Comparison of ENCODE assay signal across 16 cellular contexts in the genomic region with DNA sequence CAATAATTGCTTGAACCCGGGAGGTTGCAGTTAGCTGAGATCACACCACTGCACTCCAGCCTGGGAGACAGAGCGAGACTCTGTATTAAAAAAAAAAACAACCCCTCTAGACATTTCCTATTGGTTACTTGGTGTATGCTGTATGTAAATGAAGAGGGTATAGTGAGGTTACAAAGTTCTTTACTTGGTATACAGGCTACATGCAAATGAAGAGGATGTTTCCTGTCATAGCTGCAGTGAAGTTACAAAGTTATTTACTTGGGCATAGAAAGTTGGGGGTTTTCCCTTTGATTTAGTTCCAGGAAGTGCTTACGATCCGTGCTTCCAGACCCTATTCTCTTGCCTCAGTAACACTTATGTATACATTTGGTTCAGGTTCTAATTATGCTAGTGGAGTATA. TPM values are rescaled to one million over a fixed set of nuclear protein-coding genes. Genes with fewer than 3 reads are reported as not detected.
A peak's percentile ranks its signal among the peaks of the same experiment; 100 is the strongest.
DNase-seq lines count a peak whose midpoint lies in the region; ATAC-seq, FAIRE-seq and TF ChIP-seq lines count a peak whose summit lies in the region.
"Had no signal": no experiment of that assay in that cellular context is flagged by ENCODE, and none has a peak within 500 bp of the region (broad histone marks: within the 10 kb centered on the region; RNA-seq: fewer than 3 reads in every experiment).

No MANE protein-coding gene starts in this region.

- TF ChIP-seq POLR2A in GM12892 (IDR thresholded peaks at IDR 0.05; ENCODE audit: low read depth, low read length) = no peak
- TF ChIP-seq POLR2A in esophagus muscularis mucosa (IDR thresholded peaks at IDR 0.05; ENCODE audit: low read depth) = no peak

- no peak overlapping the region for H3K27ac ChIP-seq in esophagus muscularis mucosa (replicated peaks in 1 of 4)
- H3K27ac ChIP-seq: cardiac muscle cell, gastrocnemius medialis, SJSA1, thyroid gland had no signal

- no peak for TF ChIP-seq CTCF in GM13977 (IDR thresholded peaks at IDR 0.05; ENCODE audit: extremely low read depth, insufficient read depth, missing control alignments)
- no peak for TF ChIP-seq CTCF in esophagus muscularis mucosa (IDR thresholded peaks at IDR 0.05)

- no peak overlapping the region for H3K4me3 Mint-ChIP-seq in T-cell
- no peak overlapping the region for H3K4me3 Mint-ChIP-seq in activated CD8-positive, alpha-beta memory T cell treated with anti-CD3 and anti-CD28 coated beads, Interleukin-2, amount 10 ng/mL, durations not matched to agents 7 days and 5 days

- ATAC-seq in GM19452 (IDR thresholded peaks at IDR 0.05; ENCODE audit: unreplicated experiment) (peak; percentile 97), HG02981 (IDR thresholded peaks at IDR 0.05; ENCODE audit: unreplicated experiment) (peak; percentile 93), T-cell (replicated peaks in 1 of 4) (peak in 3 of 4 experiments; percentile 31 to 68 (median 40))
- ATAC-seq in activated CD8-positive, alpha-beta memory T cell treated with anti-CD3 and anti-CD28 coated beads, Interleukin-2, amount 10 ng/mL, durations not matched to agents 7 days and 5 days = no peak
- ATAC-seq: gastrocnemius medialis had no signal

- H3K27me3 Mint-ChIP-seq in T-cell = no peaks in the 10 kb centered on the region
- H3K27me3 Mint-ChIP-seq in activated CD8-positive, alpha-beta memory T cell treated with anti-CD3 and anti-CD28 coated beads, Interleukin-2, amount 10 ng/mL, durations not matched to agents 7 days and 5 days = peaks cover 14% of the 10 kb centered on the region
- H3K27me3 Mint-ChIP-seq: CD4-positive, alpha-beta memory T cell had no signal

- no peak overlapping the region for H3K4me3 ChIP-seq in esophagus muscularis mucosa
- H3K4me3 ChIP-seq: cardiac muscle cell, gastrocnemius medialis, SJSA1, thyroid gland had no signal

- no peaks in the 10 kb centered on the region for H3K36me3 Mint-ChIP-seq in T-cell
- no peaks in the 10 kb centered on the region for H3K36me3 Mint-ChIP-seq in activated CD8-positive, alpha-beta memory T cell treated with anti-CD3 and anti-CD28 coated beads, Interleukin-2, amount 10 ng/mL, durations not matched to agents 7 days and 5 days
- H3K36me3 Mint-ChIP-seq: CD4-positive, alpha-beta memory T cell had no signal

- POLR2A ChIA-PET in T-cell (lab: Charles Lee) = no interaction called here

- in situ Hi-C loops in GM13977 (cut with MboI; ENCODE audit: low pct_unique_long_range_greater_than_20kb, low sequenced_read_pairs, unreplicated experiment) = no loop called here

- DNase-seq in GM12892 (ENCODE audit: insufficient read length) (no peak), T-cell (no peak), GM13977 (ENCODE audit: low spot score) (no peak), esophagus muscularis mucosa (ENCODE audit: extremely low spot score) (no peak), DMS53 treated with DMSO at 0.1 percent for 48 hours (lab: John Stamatoyannopoulos, UW; ENCODE audit: unreplicated experiment) (no peak)
- DNase-seq in activated CD8-positive, alpha-beta memory T cell treated with anti-CD3 and anti-CD28 coated beads, Interleukin-2, amount 10 ng/mL, durations not matched to agents 7 days and 5 days = no peak
- DNase-seq: gastrocnemius medialis, NCI-H1694 treated with DMSO at 0.1 percent for 48 hours, thyroid gland had no signal

- H3K9me3 Mint-ChIP-seq in T-cell = peaks cover 0 to 4% (median 0%) of the 10 kb centered on the region in 3 donors
- H3K9me3 Mint-ChIP-seq in activated CD8-positive, alpha-beta memory T cell treated with anti-CD3 and anti-CD28 coated beads, Interleukin-2, amount 10 ng/mL, durations not matched to agents 7 days and 5 days (ENCODE audit: low read depth) = no peaks in the 10 kb centered on the region

- H3K27ac Mint-ChIP-seq in T-cell = no peak overlapping the region
- no peak overlapping the region for H3K27ac Mint-ChIP-seq in activated CD8-positive, alpha-beta memory T cell treated with anti-CD3 and anti-CD28 coated beads, Interleukin-2, amount 10 ng/mL, durations not matched to agents 7 days and 5 days

- H3K4me1 Mint-ChIP-seq in T-cell = peaks cover 0 to 5% (median 2%) of the 10 kb centered on the region in 3 donors
- H3K4me1 Mint-ChIP-seq in activated CD8-positive, alpha-beta memory T cell treated with anti-CD3 and anti-CD28 coated beads, Interleukin-2, amount 10 ng/mL, durations not matched to agents 7 days and 5 days = peaks cover 2% of the 10 kb centered on the region

- no peaks in the 10 kb centered on the region for H3K9me3 ChIP-seq in esophagus muscularis mucosa
- H3K9me3 ChIP-seq: gastrocnemius medialis, SJSA1, thyroid gland had no signal

- H3K4me1 ChIP-seq in esophagus muscularis mucosa = no peaks in the 10 kb centered on the region
- H3K4me1 ChIP-seq: gastrocnemius medialis, SJSA1 had no signal

- 50% methylated on average over 4 of the region's 4 CpGs for whole genome bisulfite sequencing in esophagus muscularis mucosa

- no peaks in the 10 kb centered on the region for H3K27me3 ChIP-seq in esophagus muscularis mucosa
- H3K27me3 ChIP-seq: cardiac muscle cell, gastrocnemius medialis, SJSA1, thyroid gland had no signal

- peak; percentile 67 for FAIRE-seq in GM12892 (lab: Jason Lieb, UNC)
- FAIRE-seq: H1 had no signal

- CTCF ChIA-PET in T-cell (lab: Charles Lee) = interaction anchor here in 1 of 2 donors (0.7 kb wide), 1 partner anchor 508 kb away, joined by 3 read pairs; no protein-coding TSS in a partner anchor
- CTCF ChIA-PET in activated CD8-positive, alpha-beta memory T cell treated with anti-CD3 and anti-CD28 coated beads, Interleukin-2, amount 10 ng/mL, durations not matched to agents 7 days and 5 days (lab: Charles Lee) = no interaction called here

- intact Hi-C loops in esophagus muscularis mucosa (cut with DNase I) = no loop called here

- no peaks in the 10 kb centered on the region for H3K36me3 ChIP-seq in esophagus muscularis mucosa
- H3K36me3 ChIP-seq: cardiac muscle cell, gastrocnemius medialis, SJSA1, thyroid gland had no signal

- TF ChIP-seq EP300 in esophagus muscularis mucosa (IDR thresholded peaks at IDR 0.05) = no peak

RNA-seq across cellular contexts. Expression of gene CLNK, which starts 38.4 kb away (rescaled TPM):
- polyA plus RNA-seq in GM12892 (2012; ENCODE audit: missing spikeins) = 5.8 TPM
- under 1 TPM; 0.07 to 0.39 (median 0.20) TPM for total RNA-seq in T-cell
- not detected for total RNA-seq in esophagus muscularis mucosa
- under 1 TPM; 0.18 to 0.61 TPM for total RNA-seq in activated CD8-positive, alpha-beta memory T cell treated with anti-CD3 and anti-CD28 coated beads, Interleukin-2, amount 10 ng/mL, durations not matched to agents 7 days and 5 days
- total RNA-seq: cardiac muscle cell, gastrocnemius medialis, H1, myocyte, SJSA1, thyroid gland had no signal
- polyA plus RNA-seq: cardiac muscle cell; CD4-positive, alpha-beta memory T cell; H1 had no signal
